Comparison of ENCODE assay signal across 22 cellular contexts in the genomic region with DNA sequence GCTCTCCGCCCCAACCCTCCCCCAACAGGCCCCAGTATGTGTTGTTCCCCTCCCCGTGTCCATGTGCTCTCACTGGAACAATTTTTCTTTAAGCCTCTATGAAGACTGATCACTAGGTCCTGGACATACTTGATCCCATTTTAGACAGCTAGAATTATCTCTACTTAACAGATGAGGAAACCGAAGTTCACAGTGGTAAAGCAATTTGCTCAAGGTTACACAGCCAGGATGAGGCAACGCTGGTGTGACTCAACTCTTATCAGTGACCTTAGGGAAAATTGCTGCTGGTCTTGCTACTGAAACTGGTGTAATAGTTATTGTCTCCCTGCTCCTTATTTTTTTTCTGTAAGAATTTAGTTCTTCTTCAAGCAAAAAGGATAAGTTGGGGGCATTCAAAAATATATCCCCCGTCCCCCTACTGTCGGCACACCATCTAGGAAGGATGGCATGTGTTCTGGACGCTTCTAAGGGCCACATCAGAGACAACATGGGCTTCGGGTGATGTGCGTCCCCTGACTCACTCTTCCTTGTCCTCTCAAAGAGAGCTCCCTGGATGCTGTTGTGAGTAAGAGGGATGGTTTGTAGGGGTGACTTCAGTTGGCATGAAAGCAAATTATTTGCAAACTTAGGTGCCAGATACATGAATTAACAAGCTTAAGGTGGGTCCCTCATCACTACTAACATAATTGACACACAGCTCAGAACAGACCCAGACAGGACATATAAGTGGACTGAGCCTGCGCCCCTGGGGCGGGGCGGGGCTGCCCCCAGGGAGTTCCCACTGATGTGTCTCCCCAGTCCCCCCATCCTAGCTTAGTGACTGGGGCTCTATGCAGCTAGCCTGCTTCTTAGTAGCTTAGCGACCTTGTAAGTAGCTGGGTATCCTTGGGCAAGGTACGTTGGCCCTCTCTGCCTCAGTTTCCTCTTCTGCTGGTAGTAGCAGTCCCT. TPM values are rescaled to one million over a fixed set of nuclear protein-coding genes. Genes with fewer than 3 reads are reported as not detected.
DNase-seq lines count a peak whose midpoint lies in the region; ATAC-seq and TF ChIP-seq lines count a peak whose summit lies in the region.
"Had no signal": no experiment of that assay in that cellular context is flagged by ENCODE, and none has a peak within 500 bp of the region (broad histone marks: within the 10 kb centered on the region; RNA-seq: fewer than 3 reads in every experiment).

No MANE protein-coding gene starts in this region.

- H4K20me1 ChIP-seq in IMR-90 (ENCODE audit: insufficient read depth, low read length) (no peaks in the 10 kb centered on the region), MM.1S (ENCODE audit: insufficient read depth, low read length) (no peaks in the 10 kb centered on the region)

- H3K4me1 ChIP-seq in IMR-90 (ENCODE audit: control insufficient read depth, insufficient read depth, low read length) = no peaks in the 10 kb centered on the region
- no peaks in the 10 kb centered on the region for H3K4me1 ChIP-seq in MM.1S (ENCODE audit: low read length)
- H3K4me1 ChIP-seq: vagina had no signal

- no peak overlapping the region for H3K4me2 ChIP-seq in IMR-90 (ENCODE audit: low read depth, low read length)
- H3K4me2 ChIP-seq in MM.1S (ENCODE audit: low read depth, low read length) = no peak overlapping the region

- H3K27ac ChIP-seq in IMR-90 (ENCODE audit: insufficient read depth, low read length) (no peak overlapping the region), MM.1S (ENCODE audit: low read length) (no peak overlapping the region)
- H3K27ac ChIP-seq: RWPE1, vagina had no signal

- H3K27ac Mint-ChIP-seq in activated naive CD8-positive, alpha-beta T cell treated with anti-CD3 and anti-CD28 coated beads, Interleukin-2, amount 50 U/mL, for 24 hours = no peak overlapping the region
- H3K27ac Mint-ChIP-seq: activated T-helper 17 cell treated with anti-CD3 and anti-CD28 coated beads, Interleukin-2, amount 50 U/mL, for 72 hours; CD4-positive, CD25-positive, alpha-beta regulatory T cell; endodermal cell; T-helper 1 cell treated with Interleukin-12 subunit alpha and Interleukin-12 subunit beta and Interleukin-4 antibody, amounts not matched to agents 30 μg/mL and 1 μg/mL, for 36 hours had no signal

- no peaks in the 10 kb centered on the region for H3K4me1 Mint-ChIP-seq in activated naive CD8-positive, alpha-beta T cell treated with anti-CD3 and anti-CD28 coated beads, Interleukin-2, amount 50 U/mL, for 24 hours
- H3K4me1 Mint-ChIP-seq: activated T-helper 17 cell treated with anti-CD3 and anti-CD28 coated beads, Interleukin-2, amount 50 U/mL, for 72 hours; CD4-positive, CD25-positive, alpha-beta regulatory T cell; endodermal cell had no signal

- CTCF ChIA-PET in IMR-90 (lab: Yijun Ruan, JAX) = no interaction called here

- no peak overlapping the region for H2BK15ac ChIP-seq in IMR-90 (ENCODE audit: low read depth, low read length)

- DNase-seq in A172 (ENCODE audit: low spot score) (peak; percentile 84), IMR-90 (peak; percentile 25), RPMI7951 (ENCODE audit: low read depth) (peak; percentile 44), epithelial cell of esophagus (ENCODE audit: low read depth) (peak; percentile 62), NCI-H146 (lab: John Stamatoyannopoulos, UW) (no peak), MM.1S (no peak), iPS-NIHi11 (ENCODE audit: low spot score) (no peak)
- DNase-seq in activated naive CD8-positive, alpha-beta T cell treated with anti-CD3 and anti-CD28 coated beads, Interleukin-2, amount 50 U/mL, for 24 hours = no peak
- DNase-seq: CD4-positive, CD25-positive, alpha-beta regulatory T cell; DMS53; endodermal cell; GOT3; left colon; NCI-H2029; right cardiac atrium; stimulated activated CD4-positive, alpha-beta T cell treated with anti-CD3 and anti-CD28 coated beads, Interleukin-2, amount 100 ng/mL, for 24 hours had no signal

- ATAC-seq in IMR-90 (ENCODE audit: low read depth) = no peak
- ATAC-seq in activated naive CD8-positive, alpha-beta T cell treated with anti-CD3 and anti-CD28 coated beads, Interleukin-2, amount 50 U/mL, for 24 hours = no peak
- ATAC-seq: activated T-helper 17 cell treated with anti-CD3 and anti-CD28 coated beads, Interleukin-2, amount 50 U/mL, for 72 hours; left colon had no signal

- dilution Hi-C loops in IMR-90 (cut with HindIII; ENCODE audit: low sequenced_read_pairs, unreplicated experiment) = no loop called here

- peaks cover 72% of the 10 kb centered on the region for H3K27me3 ChIP-seq in IMR-90 (ENCODE audit: control insufficient read depth, insufficient read depth, low read length)
- H3K27me3 ChIP-seq in MM.1S (replicated peaks; ENCODE audit: insufficient read depth, low read length) = 0 out of 2 replicates have a peak, but pooled peaks cover 11% of the 10 kb centered on the region

- intact Hi-C loops in IMR-90 (cut with micrococcal nuclease) = no loop called here

- no peaks in the 10 kb centered on the region for H3K36me3 Mint-ChIP-seq in activated naive CD8-positive, alpha-beta T cell treated with anti-CD3 and anti-CD28 coated beads, Interleukin-2, amount 50 U/mL, for 24 hours (ENCODE audit: low read depth)
- H3K36me3 Mint-ChIP-seq: CD4-positive, CD25-positive, alpha-beta regulatory T cell had no signal

- H2BK5ac ChIP-seq in IMR-90 (ENCODE audit: low read depth, low read length, poor library complexity, severe bottlenecking) = no peak overlapping the region

- no peak overlapping the region for H3K14ac ChIP-seq in IMR-90 (replicated peaks; ENCODE audit: low read depth, low read length)

- in situ Hi-C loops in IMR-90 (cut with MboI; ENCODE audit: low sequenced_read_pairs) = no loop called here

- no peak for TF ChIP-seq RAD21 in IMR-90 (IDR thresholded peaks at IDR 0.05; ENCODE audit: low read length)

- H3K4me3 Mint-ChIP-seq in activated naive CD8-positive, alpha-beta T cell treated with anti-CD3 and anti-CD28 coated beads, Interleukin-2, amount 50 U/mL, for 24 hours = no peak overlapping the region
- H3K4me3 Mint-ChIP-seq: activated T-helper 17 cell treated with anti-CD3 and anti-CD28 coated beads, Interleukin-2, amount 50 U/mL, for 72 hours; CD4-positive, CD25-positive, alpha-beta regulatory T cell; endodermal cell; T-helper 1 cell treated with Interleukin-12 subunit alpha and Interleukin-12 subunit beta and Interleukin-4 antibody, amounts not matched to agents 30 μg/mL and 1 μg/mL, for 36 hours had no signal

- H3K9me1 ChIP-seq in IMR-90 (ENCODE audit: insufficient read depth, low read length) = no peaks in the 10 kb centered on the region

- H3K9me2 ChIP-seq in MM.1S (replicated peaks; ENCODE audit: insufficient read depth, low read length) = no peaks in the 10 kb centered on the region

- no peaks in the 10 kb centered on the region for H3K79me1 ChIP-seq in IMR-90 (ENCODE audit: low read depth in 1 of 2, low read length in 2 of 2)

- H3K23ac ChIP-seq in IMR-90 (ENCODE audit: low read depth, low read length) = no peak overlapping the region

- H4K5ac ChIP-seq in IMR-90 (ENCODE audit: low read depth, low read length) = no peak overlapping the region

- POLR2A ChIA-PET in IMR-90 (lab: Charles Lee; ENCODE audit: unreplicated experiment) = no interaction called here

- no peak for TF ChIP-seq POLR2A in IMR-90 (IDR thresholded peaks at IDR 0.05; ENCODE audit: low read depth, low read length)

- H3K79me2 ChIP-seq in MM.1S (ENCODE audit: low read length) = no peaks in the 10 kb centered on the region

- H2AFZ ChIP-seq in IMR-90 (replicated peaks; ENCODE audit: low read length, poor library complexity) (no peak overlapping the region), MM.1S (ENCODE audit: low read length) (no peak overlapping the region)

- H3K27me3 Mint-ChIP-seq in activated naive CD8-positive, alpha-beta T cell treated with anti-CD3 and anti-CD28 coated beads, Interleukin-2, amount 50 U/mL, for 24 hours = peaks cover 51% of the 10 kb centered on the region

- H2AK5ac ChIP-seq in IMR-90 (ENCODE audit: low read depth, low read length) = no peak overlapping the region

- H3K56ac ChIP-seq in IMR-90 (ENCODE audit: extremely low read depth, insufficient read depth, low read length) = no peak overlapping the region

- BruUV-seq in IMR-90 (replicated peaks; lab: Mats Ljungman, UMichigan) = no TSS peak

- H3K36me3 ChIP-seq in IMR-90 (ENCODE audit: control insufficient read depth, insufficient read depth, low read length) (no peaks in the 10 kb centered on the region), MM.1S (replicated peaks; ENCODE audit: insufficient read depth, low read length) (no peaks in the 10 kb centered on the region)
- H3K36me3 ChIP-seq: vagina had no signal

- no peak overlapping the region for H2AK9ac ChIP-seq in IMR-90 (replicated peaks; ENCODE audit: low read depth, low read length, poor library complexity)

- 58% methylated on average over 3 of the region's 14 CpGs; no CpG with 5 or more reads in 1 of the 2 experiments for WGBS in IMR-90 (ENCODE audit: extremely low coverage in 2 of 2, insufficient read length in 1 of 2), 2 experiments

- no peak for TF ChIP-seq CTCF in IMR-90 (conservative IDR thresholded peaks at IDR 0.05; ENCODE audit: low read depth, low read length)
- TF ChIP-seq CTCF in epithelial cell of esophagus (IDR thresholded peaks at IDR 0.05; ENCODE audit: insufficient read depth, low read depth, low read length, missing control alignments) = no peak
- TF ChIP-seq CTCF in MM.1S (IDR thresholded peaks at IDR 0.05; ENCODE audit: low read length) = no peak

- no peak overlapping the region for H4K8ac ChIP-seq in IMR-90 (ENCODE audit: low read depth in 2 of 2, low read length in 2 of 2)

- H3K9me3 ChIP-seq in IMR-90 (ENCODE audit: control insufficient read depth, insufficient read depth, low read length) (peaks cover 2% of the 10 kb centered on the region; the same call in 1 of the 2 replicates), MM.1S (replicated peaks; ENCODE audit: insufficient read depth, low read length) (no peaks in the 10 kb centered on the region)
- H3K9me3 ChIP-seq: vagina had no signal

- H4K91ac ChIP-seq in IMR-90 (ENCODE audit: insufficient read depth, low read depth, low read length) = no peak overlapping the region

- no peak overlapping the region for H3K4ac ChIP-seq in IMR-90 (ENCODE audit: low read depth, low read length)

- no peak overlapping the region for H3K18ac ChIP-seq in IMR-90 (ENCODE audit: low read depth, low read length)

- no peak overlapping the region for H2BK120ac ChIP-seq in IMR-90 (ENCODE audit: low read depth, low read length)

- no peaks in the 10 kb centered on the region for H3K9me3 Mint-ChIP-seq in activated naive CD8-positive, alpha-beta T cell treated with anti-CD3 and anti-CD28 coated beads, Interleukin-2, amount 50 U/mL, for 24 hours
- H3K9me3 Mint-ChIP-seq: activated T-helper 17 cell treated with anti-CD3 and anti-CD28 coated beads, Interleukin-2, amount 50 U/mL, for 72 hours; CD4-positive, CD25-positive, alpha-beta regulatory T cell; endodermal cell; T-helper 1 cell treated with Interleukin-12 subunit alpha and Interleukin-12 subunit beta and Interleukin-4 antibody, amounts not matched to agents 30 μg/mL and 1 μg/mL, for 36 hours had no signal

- no peak overlapping the region for H3K4me3 ChIP-seq in IMR-90 (ENCODE audit: insufficient read depth, low read depth, low read length)
- no peak overlapping the region for H3K4me3 ChIP-seq in epithelial cell of esophagus (ENCODE audit: low read length)
- H3K4me3 ChIP-seq in MM.1S (ENCODE audit: low read length) = no peak overlapping the region
- H3K4me3 ChIP-seq: vagina had no signal

- H3K9ac ChIP-seq in IMR-90 (ENCODE audit: low read depth, low read length) (no peak overlapping the region), MM.1S (ENCODE audit: low read length) (no peak overlapping the region)

- H2BK20ac ChIP-seq in IMR-90 (ENCODE audit: low read depth, low read length) = no peak overlapping the region

- H3F3A ChIP-seq in MM.1S (ENCODE audit: insufficient read depth, low read length) = no peaks in the 10 kb centered on the region

RNA-seq across cellular contexts. Expression of a gene that starts 23.6 kb away (rescaled TPM):
- total RNA-seq in A172 (2014; rRNA removed; shearing (Covaris generic)) = 3.8 and 3.9 TPM in 2 replicates
- not detected in 2 replicates for total RNA-seq in IMR-90 (2012; rRNA removed)
- not detected in 2 replicates for polyA plus RNA-seq in IMR-90 (2012; rRNA removed)
- not detected in 2 replicates for polyA plus RNA-seq in IMR-90 (2012; cell fraction: cytosol; rRNA removed)
- not detected in 2 replicates for polyA plus RNA-seq in IMR-90 (2012; cell fraction: nucleus; rRNA removed; ENCODE audit: low replicate concordance)
- total RNA-seq in RPMI7951 (2014; rRNA removed; shearing (Covaris generic)) = not detected in 2 replicates
- total RNA-seq: activated T-helper 17 cell treated with anti-CD3 and anti-CD28 coated beads, Interleukin-2, amount 50 U/mL, for 72 hours; CD4-positive, CD25-positive, alpha-beta regulatory T cell; chondrocyte; endodermal cell; left colon; mononuclear cell; right cardiac atrium; vagina had no signal
- polyA plus RNA-seq: CD4-positive, CD25-positive, alpha-beta regulatory T cell had no signal

Comparison
In these comparisons a context has a peak if more than half of its experiments do, and no peak if none do; other contexts are left out.
1. DNase-seq: peak in A172 (single experiment), IMR-90 (single experiment), RPMI7951 (single experiment) and epithelial cell of esophagus (single experiment); none in NCI-H146 (single experiment), MM.1S (single experiment), iPS-NIHi11 (single experiment) and activated naive CD8-positive, alpha-beta T cell treated with anti-CD3 and anti-CD28 coated beads, Interleukin-2, amount 50 U/mL, for 24 hours (single experiment).